Comparison of ENCODE assay signal across 20 cellular contexts in the genomic region with DNA sequence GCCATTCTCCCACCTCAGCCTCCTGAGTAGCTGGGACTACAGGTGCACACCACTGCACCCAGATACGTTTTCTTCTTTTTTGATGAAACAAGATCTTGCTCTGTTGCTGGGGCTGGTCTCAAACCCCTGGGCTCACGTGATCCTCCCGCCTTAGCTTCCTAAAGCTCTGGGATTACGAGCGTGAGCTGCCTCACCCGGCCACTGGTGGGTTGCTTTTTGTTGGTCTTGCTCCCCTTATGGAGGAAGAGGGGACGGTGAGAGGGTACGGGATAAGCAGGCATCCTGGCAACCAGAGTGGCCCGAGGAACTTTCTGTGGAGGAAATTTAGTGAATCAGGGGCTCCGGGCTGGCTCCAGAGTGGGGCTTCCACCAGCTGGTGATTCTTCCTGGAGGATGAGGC.
DNase-seq lines count a peak whose midpoint lies in the region; ATAC-seq, FAIRE-seq and TF ChIP-seq lines count a peak whose summit lies in the region.
"Had no signal": no experiment of that assay in that cellular context is flagged by ENCODE, and none has a peak within 500 bp of the region (broad histone marks: within the 10 kb centered on the region; RNA-seq: fewer than 3 reads in every experiment).

No MANE protein-coding gene starts in this region.

- H3K9me3 ChIP-seq in left ventricle myocardium inferior (replicated peaks): peaks cover 28% of the 10 kb centered on the region
- peaks cover 0 to 8% of the 10 kb centered on the region in 2 donors for H3K9me3 ChIP-seq in right atrium auricular region
- H3K9me3 ChIP-seq in endodermal cell (ENCODE audit: control insufficient read depth, low read length): peaks cover 25% of the 10 kb centered on the region

- ATAC-seq in sciatic nerve: no peak
- ATAC-seq: HepG2 had no signal

- peaks cover 43% of the 10 kb centered on the region for H3K9me3 Mint-ChIP-seq in endodermal cell
- H3K9me3 Mint-ChIP-seq: HFFc6 had no signal

- no peaks in the 10 kb centered on the region for H3K27me3 ChIP-seq in left ventricle myocardium inferior (ENCODE audit: low read depth)
- H3K27me3 ChIP-seq in right atrium auricular region: no peaks in the 10 kb centered on the region
- H3K27me3 ChIP-seq in endodermal cell (ENCODE audit: control insufficient read depth, insufficient read depth, low read length, poor library complexity, severe bottlenecking): no peaks in the 10 kb centered on the region

- no peaks in the 10 kb centered on the region for H3K27me3 Mint-ChIP-seq in endodermal cell (ENCODE audit: insufficient read depth)

- TF ChIP-seq CTCF in left ventricle myocardium inferior (IDR thresholded peaks at IDR 0.05; ENCODE audit: borderline replicate concordance) (no peak), right atrium auricular region (IDR thresholded peaks at IDR 0.05) (no peak), endodermal cell (conservative IDR thresholded peaks at IDR 0.05) (no peak)

- intact Hi-C loops in left ventricle myocardium inferior (cut with micrococcal nuclease): no loop called here
- intact Hi-C loops in sciatic nerve (cut with DNase I): no loop called here

- FAIRE-seq in frontal cortex (lab: Jason Lieb, UNC): no peak
- FAIRE-seq: GM19239, H54, HepG2 had no signal

- peaks cover 63% of the 10 kb centered on the region for H3K36me3 Mint-ChIP-seq in endodermal cell (ENCODE audit: low read depth)

- H3K36me3 ChIP-seq in left ventricle myocardium inferior (peaks cover 64% of the 10 kb centered on the region), right atrium auricular region (peaks cover 24% of the 10 kb centered on the region), endodermal cell (ENCODE audit: control insufficient read depth, insufficient read depth, low read length) (peaks cover 11% of the 10 kb centered on the region)

- peak overlapping the region; percentile 17 for H3K27ac Mint-ChIP-seq in endodermal cell
- H3K27ac Mint-ChIP-seq: HFFc6 had no signal

- no peak overlapping the region for H3K9ac ChIP-seq in endodermal cell (ENCODE audit: extremely low read depth, low read length, poor library complexity, severe bottlenecking)

- H3K4me1 Mint-ChIP-seq in endodermal cell: peaks cover 12% of the 10 kb centered on the region

- peaks cover 16% of the 10 kb centered on the region for H3K4me1 ChIP-seq in left ventricle myocardium inferior
- H3K4me1 ChIP-seq in right atrium auricular region: no peaks in the 10 kb centered on the region
- H3K4me1 ChIP-seq in endodermal cell (ENCODE audit: control insufficient read depth, insufficient read depth, low read length): no peaks in the 10 kb centered on the region

- no peak overlapping the region for H3K4me3 ChIP-seq in left ventricle myocardium inferior
- no peak overlapping the region for H3K4me3 ChIP-seq in right atrium auricular region
- no peak overlapping the region for H3K4me3 ChIP-seq in endodermal cell (ENCODE audit: low read length)

- H3K27ac ChIP-seq in left ventricle myocardium inferior (replicated peaks) (no peak overlapping the region), right atrium auricular region (no peak overlapping the region), endodermal cell (ENCODE audit: low read depth, low read length) (no peak overlapping the region)

- H3K4me3 Mint-ChIP-seq in endodermal cell: no peak overlapping the region
- H3K4me3 Mint-ChIP-seq: HFFc6 had no signal

- 92 to 95% methylated on average over 8 to 10 of the region's 10 CpGs for WGBS in endodermal cell (ENCODE audit: insufficient coverage in 1 of 2, insufficient read length in 1 of 2), 2 experiments

- DNase-seq in left ventricle myocardium inferior (peak; percentile 4), right atrium auricular region (ENCODE audit: low spot score) (no peak), endodermal cell (peak; percentile 10), sciatic nerve (ENCODE audit: low spot score) (peak; percentile 44), DMS53 treated with DMSO at 0.1 percent for 48 hours (lab: John Stamatoyannopoulos, UW; ENCODE audit: unreplicated experiment) (no peak), frontal cortex (ENCODE audit: low spot score in 2 of 2) (no peak)
- DNase-seq in stimulated activated CD4-positive, alpha-beta T cell treated with anti-CD3 and anti-CD28 coated beads, Interleukin-4, amount 100 ng/mL, for 24 hours: no peak
- DNase-seq: Calu3, DMS79, HFFc6, KG1, NCI-H1436, NCI-H2029 treated with DMSO at 0.1 percent for 48 hours, NCI-H2171 treated with DMSO at 0.1 percent for 48 hours, NCI-H748 treated with DMSO at 0.1 percent for 48 hours, OCI-M1, RPMI8226 had no signal

Comparison
In these comparisons a context has a peak if more than half of its experiments do, and no peak if none do; other contexts are left out.
1. DNase-seq: peak in left ventricle myocardium inferior (single experiment), endodermal cell (single experiment) and sciatic nerve (single experiment); none in right atrium auricular region (single experiment), DMS53 treated with DMSO at 0.1 percent for 48 hours (single experiment), stimulated activated CD4-positive, alpha-beta T cell treated with anti-CD3 and anti-CD28 coated beads, Interleukin-4, amount 100 ng/mL, for 24 hours (single experiment) and frontal cortex (0 of 2).